ENCODE assay signal across 18 cellular contexts in the genomic region with DNA sequence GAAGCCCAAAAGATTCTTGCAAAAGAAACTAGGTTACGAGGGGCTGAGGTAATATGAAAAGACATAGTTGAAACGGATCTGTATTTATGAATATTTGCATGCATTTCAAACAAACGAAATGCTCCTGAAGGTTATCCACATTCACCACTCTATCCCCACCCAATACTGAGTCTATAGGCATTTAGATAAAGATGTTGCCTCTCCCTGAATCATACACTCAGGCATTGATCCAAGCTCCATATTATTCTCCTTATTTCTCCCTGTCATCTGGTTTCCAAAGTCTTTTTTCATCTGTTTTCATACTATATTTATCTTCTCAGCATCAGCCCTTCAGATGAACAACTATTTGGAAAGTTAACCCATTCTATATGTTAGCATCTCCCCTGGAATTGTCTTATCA.
DNase-seq lines count a peak whose midpoint lies in the region; ATAC-seq and TF ChIP-seq lines count a peak whose summit lies in the region.
"Had no signal": no experiment of that assay in that cellular context is flagged by ENCODE, and none has a peak within 500 bp of the region (broad histone marks: within the 10 kb centered on the region; RNA-seq: fewer than 3 reads in every experiment).

No MANE protein-coding gene starts in this region.

- H3K27ac ChIP-seq in neural progenitor cell = no peak overlapping the region

- H3K36me3 Mint-ChIP-seq in Calu3 (ENCODE audit: insufficient read depth, unreplicated experiment) = no peaks in the 10 kb centered on the region
- no peaks in the 10 kb centered on the region for H3K36me3 Mint-ChIP-seq in mesothelial cell of epicardium
- H3K36me3 Mint-ChIP-seq in neural progenitor cell = no peaks in the 10 kb centered on the region
- H3K36me3 Mint-ChIP-seq: CD14-positive monocyte; CD8-positive, alpha-beta memory T cell had no signal

- CTCF ChIA-PET in Calu3 (lab: Charles Lee) = interaction anchor here (1.0 to 1.2 kb wide), 2 partner anchors 54 to 85 kb away, joined by 3 to 4 read pairs; no protein-coding TSS in a partner anchor

- DNase-seq in Calu3 (no peak), NCI-H526 treated with DMSO at 0.1 percent for 48 hours (lab: John Stamatoyannopoulos, UW) (peak; percentile 20), fibroblast of mammary gland (ENCODE audit: low read depth) (peak; percentile 23), left colon (no peak), mesothelial cell of epicardium (ENCODE audit: low spot score in 2 of 2, unreplicated experiment in 2 of 2) (no peak), neural progenitor cell (ENCODE audit: low spot score) (no peak), G401 (ENCODE audit: low spot score) (no peak)
- DNase-seq in activated CD4-positive, alpha-beta T cell treated with anti-CD3 and anti-CD28 coated beads for 4 hours = no peak
- DNase-seq: ACHN; AML-193; BE2C; CD4-positive, alpha-beta T cell; CD8-positive, alpha-beta memory T cell; DMS53; H7; HCEC 1CT had no signal

- H3F3A ChIP-seq in neural progenitor cell (ENCODE audit: low read depth) = no peaks in the 10 kb centered on the region

- no peaks in the 10 kb centered on the region for H3K36me3 ChIP-seq in neural progenitor cell
- H3K36me3 ChIP-seq: BE2C; BLaER1 treated with 17β-estradiol and CSF1 and Interleukin-3, amounts not matched to agents 10 nM and 100 nM had no signal

- H3K4me1 Mint-ChIP-seq in Calu3 (ENCODE audit: low read depth, unreplicated experiment) (peaks cover 8% of the 10 kb centered on the region), mesothelial cell of epicardium (peaks cover 21% of the 10 kb centered on the region), neural progenitor cell (no peaks in the 10 kb centered on the region)

- H3K79me2 ChIP-seq in neural progenitor cell (ENCODE audit: low read depth) = no peaks in the 10 kb centered on the region

- H3K27ac Mint-ChIP-seq in Calu3 (ENCODE audit: unreplicated experiment) (peak overlapping the region; percentile 18), mesothelial cell of epicardium (no peak overlapping the region), neural progenitor cell (no peak overlapping the region)
- H3K27ac Mint-ChIP-seq: CD4-positive, alpha-beta T cell had no signal

- H3K27me3 Mint-ChIP-seq in Calu3 (ENCODE audit: unreplicated experiment) = no peaks in the 10 kb centered on the region
- H3K27me3 Mint-ChIP-seq in mesothelial cell of epicardium (ENCODE audit: low read depth) = no peaks in the 10 kb centered on the region
- no peaks in the 10 kb centered on the region for H3K27me3 Mint-ChIP-seq in neural progenitor cell (ENCODE audit: insufficient read depth, low read depth)
- H3K27me3 Mint-ChIP-seq: CD4-positive, alpha-beta T cell had no signal

- peak; percentile 69 for ATAC-seq in left colon

- TF ChIP-seq CTCF in Calu3 (IDR thresholded peaks at IDR 0.05; ENCODE audit: unreplicated experiment) (no peak), fibroblast of mammary gland (conservative IDR thresholded peaks at IDR 0.05; ENCODE audit: control insufficient read depth, insufficient read depth, low read depth, low read length) (no peak), mesothelial cell of epicardium (IDR thresholded peaks at IDR 0.05; ENCODE audit: unreplicated experiment) (no peak), neural progenitor cell (IDR thresholded peaks at IDR 0.05) (no peak)

- H3K9ac ChIP-seq in neural progenitor cell = no peak overlapping the region
- H3K9ac ChIP-seq: BLaER1 treated with 17β-estradiol and CSF1 and Interleukin-3, amounts not matched to agents 10 nM and 100 nM had no signal

- H3K4me3 ChIP-seq in fibroblast of mammary gland (ENCODE audit: control insufficient read depth, low read depth, low read length) (no peak overlapping the region), neural progenitor cell (no peak overlapping the region)
- H3K4me3 ChIP-seq: BLaER1 treated with 17β-estradiol and CSF1 and Interleukin-3, amounts not matched to agents 10 nM and 100 nM had no signal

- no peak overlapping the region for H2AFZ ChIP-seq in neural progenitor cell (replicated peaks)

- H3K9me3 Mint-ChIP-seq in Calu3 (ENCODE audit: low read depth, unreplicated experiment) = no peaks in the 10 kb centered on the region
- H3K9me3 Mint-ChIP-seq in mesothelial cell of epicardium = no peaks in the 10 kb centered on the region
- no peaks in the 10 kb centered on the region for H3K9me3 Mint-ChIP-seq in neural progenitor cell
- H3K9me3 Mint-ChIP-seq: CD14-positive monocyte; CD4-positive, alpha-beta T cell had no signal

- no peaks in the 10 kb centered on the region for H3K4me1 ChIP-seq in neural progenitor cell
- H3K4me1 ChIP-seq: BE2C had no signal

- in situ Hi-C loops in G401 (cut with HindIII; ENCODE audit: low sequenced_read_pairs) = no loop called here

- H3K27me3 ChIP-seq in neural progenitor cell = no peaks in the 10 kb centered on the region
- H3K27me3 ChIP-seq: BE2C; BLaER1 treated with 17β-estradiol and CSF1 and Interleukin-3, amounts not matched to agents 10 nM and 100 nM had no signal

- no TSS peak for BruUV-seq in Calu3 (replicated peaks; lab: Mats Ljungman, UMichigan)

- no peaks in the 10 kb centered on the region for H4K20me1 ChIP-seq in neural progenitor cell (ENCODE audit: low read depth)
- H4K20me1 ChIP-seq: BLaER1 treated with 17β-estradiol and CSF1 and Interleukin-3, amounts not matched to agents 10 nM and 100 nM had no signal

- no peaks in the 10 kb centered on the region for H3K9me3 ChIP-seq in neural progenitor cell (ENCODE audit: low read depth)
- H3K9me3 ChIP-seq: BE2C; BLaER1 treated with 17β-estradiol and CSF1 and Interleukin-3, amounts not matched to agents 10 nM and 100 nM had no signal

- no peak overlapping the region for H3K4me2 ChIP-seq in neural progenitor cell

- no peak overlapping the region for H3K4me3 Mint-ChIP-seq in Calu3 (ENCODE audit: low read depth, unreplicated experiment)
- no peak overlapping the region for H3K4me3 Mint-ChIP-seq in mesothelial cell of epicardium
- H3K4me3 Mint-ChIP-seq in neural progenitor cell = no peak overlapping the region
- H3K4me3 Mint-ChIP-seq: CD14-positive monocyte; CD4-positive, alpha-beta T cell; CD8-positive, alpha-beta memory T cell had no signal

- intact Hi-C loops in Calu3 (cut with micrococcal nuclease; ENCODE audit: unreplicated experiment) (loop anchor here (1.0 to 10.0 kb wide), 7 partner anchors 71 to 634 kb away; no protein-coding TSS in a partner anchor), left colon (cut with DNase I, micrococcal nuclease) (loop anchor here in 1 of 2 donors (5.0 to 10.0 kb wide), 2 partner anchors 81 to 583 kb away; no protein-coding TSS in a partner anchor)

Comparison
In these comparisons a context has a peak if more than half of its experiments do, and no peak if none do; other contexts are left out.
1. DNase-seq: peak in NCI-H526 treated with DMSO at 0.1 percent for 48 hours (single experiment) and fibroblast of mammary gland (single experiment); none in Calu3 (single experiment), left colon (0 of 2), mesothelial cell of epicardium (0 of 2), neural progenitor cell (single experiment), G401 (single experiment) and activated CD4-positive, alpha-beta T cell treated with anti-CD3 and anti-CD28 coated beads for 4 hours (0 of 2).